1 cellular context compared by ENCODE assay signal in genomic region chr7:104096683-104097082, GRCh38.
A peak's percentile ranks its signal among the peaks of the same experiment; 100 is the strongest.
TF ChIP-seq lines count a peak whose summit lies in the region.

No MANE protein-coding gene starts in this region.

TF ChIP-seq in HepG2, 621 proteins besides CTCF, POLR2A, EP300 and RAD21 (continued from another document and continues in another):
- TF ChIP-seq RERE (CRISPR knock-in tag; IDR thresholded peaks at IDR 0.05; ENCODE audit: low read depth) (no peak), ZNF816 (CRISPR knock-in tag; IDR thresholded peaks at IDR 0.05; ENCODE audit: borderline replicate concordance) (no peak), E2F5 (CRISPR knock-in tag; conservative IDR thresholded peaks at IDR 0.05) (no peak), MXD4 (CRISPR knock-in tag; IDR thresholded peaks at IDR 0.05) (no peak), FOXP4 (CRISPR knock-in tag; IDR thresholded peaks at IDR 0.05) (no peak), ZNF687 (CRISPR knock-in tag; IDR thresholded peaks at IDR 0.05) (no peak), MIER2 (CRISPR knock-in tag; IDR thresholded peaks at IDR 0.05) (no peak), ZNF207 (IDR thresholded peaks at IDR 0.05; ENCODE audit: borderline replicate concordance) (no peak), KLF9 (CRISPR knock-in tag; IDR thresholded peaks at IDR 0.05; ENCODE audit: low read depth) (no peak), IRF2 (CRISPR knock-in tag; IDR thresholded peaks at IDR 0.05) (0 out of 2 replicates have a peak, but pooled peaks have one; percentile 20), CHD2 (IDR thresholded peaks at IDR 0.05; ENCODE audit: low read depth, low read length) (no peak), ISX (CRISPR knock-in tag; conservative IDR thresholded peaks at IDR 0.05) (no peak), YY1 (IDR thresholded peaks at IDR 0.05; ENCODE audit: insufficient read depth, insufficient replicate concordance, low read depth, low read length) (no peak), KMT2B (CRISPR knock-in tag; IDR thresholded peaks at IDR 0.05) (no peak), ZBTB25 (CRISPR knock-in tag; IDR thresholded peaks at IDR 0.05) (no peak), SOX5 (CRISPR knock-in tag; IDR thresholded peaks at IDR 0.05; ENCODE audit: borderline replicate concordance) (peak; percentile 52; the same call in 1 of the 2 replicates), PAF1 (CRISPR knock-in tag; IDR thresholded peaks at IDR 0.05) (no peak), CREB3 (CRISPR knock-in tag; IDR thresholded peaks at IDR 0.05) (no peak), ARID5B (CRISPR knock-in tag; IDR thresholded peaks at IDR 0.05) (peak; percentile 35; the same call in 1 of the 2 replicates), ZNF7 (CRISPR knock-in tag; IDR thresholded peaks at IDR 0.05) (no peak), SMC3 (IDR thresholded peaks at IDR 0.05; ENCODE audit: low read length) (peak; percentile 91), ZNF615 (CRISPR knock-in tag; IDR thresholded peaks at IDR 0.05; ENCODE audit: borderline replicate concordance) (no peak), HCFC1 (IDR thresholded peaks at IDR 0.05; ENCODE audit: low read depth, low read length) (no peak), BRCA1 (CRISPR knock-in tag; IDR thresholded peaks at IDR 0.05) (no peak), TBX2 (CRISPR knock-in tag; IDR thresholded peaks at IDR 0.05; ENCODE audit: borderline replicate concordance) (no peak), GPN1 (CRISPR knock-in tag; IDR thresholded peaks at IDR 0.05; ENCODE audit: borderline replicate concordance) (no peak), XRCC5 (optimal IDR thresholded peaks at IDR 0.05; ENCODE audit: low read length) (no peak), ZNF276 (CRISPR knock-in tag; IDR thresholded peaks at IDR 0.05; ENCODE audit: low read depth) (no peak), NR2F2 (IDR thresholded peaks at IDR 0.05; ENCODE audit: borderline replicate concordance, low read depth) (no peak; the same call in 1 of the 2 replicates), MBD4 (IDR thresholded peaks at IDR 0.05; ENCODE audit: borderline replicate concordance, low read length) (no peak), FOXP1 (IDR thresholded peaks at IDR 0.05) (no peak), FOXP1 (CRISPR knock-in tag; IDR thresholded peaks at IDR 0.05) (no peak)
- TF ChIP-seq, protein P1, sequence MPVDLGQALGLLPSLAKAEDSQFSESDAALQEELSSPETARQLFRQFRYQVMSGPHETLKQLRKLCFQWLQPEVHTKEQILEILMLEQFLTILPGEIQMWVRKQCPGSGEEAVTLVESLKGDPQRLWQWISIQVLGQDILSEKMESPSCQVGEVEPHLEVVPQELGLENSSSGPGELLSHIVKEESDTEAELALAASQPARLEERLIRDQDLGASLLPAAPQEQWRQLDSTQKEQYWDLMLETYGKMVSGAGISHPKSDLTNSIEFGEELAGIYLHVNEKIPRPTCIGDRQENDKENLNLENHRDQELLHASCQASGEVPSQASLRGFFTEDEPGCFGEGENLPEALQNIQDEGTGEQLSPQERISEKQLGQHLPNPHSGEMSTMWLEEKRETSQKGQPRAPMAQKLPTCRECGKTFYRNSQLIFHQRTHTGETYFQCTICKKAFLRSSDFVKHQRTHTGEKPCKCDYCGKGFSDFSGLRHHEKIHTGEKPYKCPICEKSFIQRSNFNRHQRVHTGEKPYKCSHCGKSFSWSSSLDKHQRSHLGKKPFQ (CRISPR knock-in tag; IDR thresholded peaks at IDR 0.05; ENCODE audit: insufficient replicate concordance): no peak
- TF ChIP-seq, protein P2, sequence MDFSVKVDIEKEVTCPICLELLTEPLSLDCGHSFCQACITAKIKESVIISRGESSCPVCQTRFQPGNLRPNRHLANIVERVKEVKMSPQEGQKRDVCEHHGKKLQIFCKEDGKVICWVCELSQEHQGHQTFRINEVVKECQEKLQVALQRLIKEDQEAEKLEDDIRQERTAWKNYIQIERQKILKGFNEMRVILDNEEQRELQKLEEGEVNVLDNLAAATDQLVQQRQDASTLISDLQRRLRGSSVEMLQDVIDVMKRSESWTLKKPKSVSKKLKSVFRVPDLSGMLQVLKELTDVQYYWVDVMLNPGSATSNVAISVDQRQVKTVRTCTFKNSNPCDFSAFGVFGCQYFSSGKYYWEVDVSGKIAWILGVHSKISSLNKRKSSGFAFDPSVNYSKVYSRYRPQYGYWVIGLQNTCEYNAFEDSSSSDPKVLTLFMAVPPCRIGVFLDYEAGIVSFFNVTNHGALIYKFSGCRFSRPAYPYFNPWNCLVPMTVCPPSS (IDR thresholded peaks at IDR 0.05): no peak
